22 cellular contexts compared by ENCODE assay signal in genomic region chr4:124151031-124151430, GRCh38.
A peak's percentile ranks its signal among the peaks of the same experiment; 100 is the strongest.
DNase-seq lines count a peak whose midpoint lies in the region; ATAC-seq, FAIRE-seq and TF ChIP-seq lines count a peak whose summit lies in the region.
"Had no signal": no experiment of that assay in that cellular context is flagged by ENCODE, and none has a peak within 500 bp of the region (broad histone marks: within the 10 kb centered on the region; RNA-seq: fewer than 3 reads in every experiment).

No MANE protein-coding gene starts in this region.

- peak overlapping the region; percentile 50; the same call in 1 of the 2 replicates for H2AFZ ChIP-seq in SK-N-SH (ENCODE audit: low read depth)
- H2AFZ ChIP-seq in astrocyte (ENCODE audit: low read depth, low read length): no peak overlapping the region

- H3K27ac ChIP-seq in SK-N-SH (ENCODE audit: low read depth in 2 of 2, low read length in 1 of 2) (no peak overlapping the region), astrocyte (ENCODE audit: low read depth, low read length) (no peak overlapping the region), tibial artery (no peak overlapping the region)
- H3K27ac ChIP-seq: 22Rv1; BLaER1 treated with 17β-estradiol and CSF1 and Interleukin-3, amounts not matched to agents 10 nM and 100 nM had no signal

- FAIRE-seq in astrocyte (lab: Jason Lieb, UNC): no peak
- FAIRE-seq in GM19239 (lab: Jason Lieb, UNC): no peak
- FAIRE-seq: D721Med, GM12878, H1 had no signal

- H3K4me3 Mint-ChIP-seq in astrocyte (ENCODE audit: unreplicated experiment): no peak overlapping the region
- H3K4me3 Mint-ChIP-seq in T-cell: no peak overlapping the region
- H3K4me3 Mint-ChIP-seq: CD14-positive monocyte; CD4-positive, alpha-beta T cell; CD8-positive, alpha-beta memory T cell had no signal

- H3K27ac Mint-ChIP-seq in astrocyte (ENCODE audit: unreplicated experiment) (no peak overlapping the region), T-cell (no peak overlapping the region)
- H3K27ac Mint-ChIP-seq: CD14-positive monocyte; CD4-positive, alpha-beta T cell; CD8-positive, alpha-beta memory T cell had no signal

- H3K9me2 ChIP-seq in SK-N-SH: no peaks in the 10 kb centered on the region

- DNase-seq in SK-N-SH (no peak), astrocyte (ENCODE audit: low read depth) (peak; percentile 8), fibroblast of mammary gland (ENCODE audit: low read depth) (peak; percentile 2), tibial artery (no peak), DMS53 treated with DMSO at 0.1 percent for 48 hours (lab: John Stamatoyannopoulos, UW; ENCODE audit: unreplicated experiment) (no peak), T-cell (no peak), GM19239 (ENCODE audit: insufficient read length, low spot score) (no peak)
- DNase-seq: AML-193; BE2C; CD4-positive, alpha-beta T cell; CD8-positive, alpha-beta memory T cell; DMS 273 treated with DMSO at 0.1 percent for 48 hours; DND-41; H7; HCEC 1CT had no signal

- H3K9me3 Mint-ChIP-seq in astrocyte (ENCODE audit: unreplicated experiment): peaks cover 2% of the 10 kb centered on the region
- no peaks in the 10 kb centered on the region for H3K9me3 Mint-ChIP-seq in T-cell

- H3K27me3 Mint-ChIP-seq in astrocyte (ENCODE audit: low read depth, unreplicated experiment): no peaks in the 10 kb centered on the region
- no peaks in the 10 kb centered on the region for H3K27me3 Mint-ChIP-seq in T-cell
- H3K27me3 Mint-ChIP-seq: CD4-positive, alpha-beta T cell; CD8-positive, alpha-beta memory T cell had no signal

- TF ChIP-seq EP300 in SK-N-SH (IDR thresholded peaks at IDR 0.05; ENCODE audit: borderline replicate concordance in 1 of 2, low read depth in 1 of 2, low read length in 1 of 2): no peak

- no peak overlapping the region for H3K4me2 ChIP-seq in SK-N-SH
- H3K4me2 ChIP-seq in astrocyte (ENCODE audit: low read length): no peak overlapping the region
- H3K4me2 ChIP-seq: BLaER1 treated with 17β-estradiol and CSF1 and Interleukin-3, amounts not matched to agents 10 nM and 100 nM had no signal

- H4K20me1 ChIP-seq in SK-N-SH (ENCODE audit: insufficient read depth) (no peaks in the 10 kb centered on the region), astrocyte (ENCODE audit: insufficient read depth, low read length) (no peaks in the 10 kb centered on the region)
- H4K20me1 ChIP-seq: BLaER1 treated with 17β-estradiol and CSF1 and Interleukin-3, amounts not matched to agents 10 nM and 100 nM had no signal

- H3K4me1 ChIP-seq in SK-N-SH (ENCODE audit: control insufficient read depth in 1 of 2, insufficient read depth in 2 of 2, low read depth in 1 of 2, low read length in 1 of 2) (no peaks in the 10 kb centered on the region; a peak in 2 of 4 replicates), astrocyte (ENCODE audit: insufficient read depth, low read length) (no peaks in the 10 kb centered on the region), tibial artery (peaks cover 0 to 15% (median 3%) of the 10 kb centered on the region in 4 donors)
- H3K4me1 ChIP-seq: BE2C; BLaER1 treated with 17β-estradiol and CSF1 and Interleukin-3, amounts not matched to agents 10 nM and 100 nM had no signal

- TF ChIP-seq CTCF in SK-N-SH (IDR thresholded peaks at IDR 0.05): no peak
- no peak for TF ChIP-seq CTCF in astrocyte (IDR thresholded peaks at IDR 0.05; ENCODE audit: insufficient read depth, low read depth, low read length)
- no peak for TF ChIP-seq CTCF in fibroblast of mammary gland (conservative IDR thresholded peaks at IDR 0.05; ENCODE audit: control insufficient read depth, insufficient read depth, low read depth, low read length)
- no peak for TF ChIP-seq CTCF in tibial artery (IDR thresholded peaks at IDR 0.05)

- H3F3A ChIP-seq in SK-N-SH (replicated peaks; ENCODE audit: insufficient read depth): no peaks in the 10 kb centered on the region

- no peak overlapping the region for H3K9ac ChIP-seq in SK-N-SH
- H3K9ac ChIP-seq in astrocyte (ENCODE audit: low read length): no peak overlapping the region
- H3K9ac ChIP-seq: BLaER1 treated with 17β-estradiol and CSF1 and Interleukin-3, amounts not matched to agents 10 nM and 100 nM had no signal

- H3K79me2 ChIP-seq in SK-N-SH (ENCODE audit: insufficient read depth) (no peaks in the 10 kb centered on the region), astrocyte (ENCODE audit: insufficient read depth, low read length) (no peaks in the 10 kb centered on the region)

- H3K36me3 ChIP-seq in SK-N-SH (replicated peaks in 1 of 2; ENCODE audit: control insufficient read depth in 1 of 2, insufficient read depth in 2 of 2, low read length in 1 of 2): no peaks in the 10 kb centered on the region
- H3K36me3 ChIP-seq in astrocyte (ENCODE audit: insufficient read depth, low read length): no peaks in the 10 kb centered on the region
- no peaks in the 10 kb centered on the region for H3K36me3 ChIP-seq in tibial artery
- H3K36me3 ChIP-seq: BE2C; BLaER1 treated with 17β-estradiol and CSF1 and Interleukin-3, amounts not matched to agents 10 nM and 100 nM had no signal

- H3K27me3 ChIP-seq in SK-N-SH (ENCODE audit: insufficient read depth): no peaks in the 10 kb centered on the region
- H3K27me3 ChIP-seq in astrocyte (ENCODE audit: insufficient read depth, low read length): no peaks in the 10 kb centered on the region
- H3K27me3 ChIP-seq in tibial artery: no peaks in the 10 kb centered on the region
- H3K27me3 ChIP-seq: BE2C; BLaER1 treated with 17β-estradiol and CSF1 and Interleukin-3, amounts not matched to agents 10 nM and 100 nM had no signal

- CTCF ChIA-PET in SK-N-SH (lab: Yijun Ruan, JAX): no interaction called here
- CTCF ChIA-PET in T-cell (lab: Charles Lee): no interaction called here

- no peaks in the 10 kb centered on the region for H3K9me3 ChIP-seq in SK-N-SH
- no peaks in the 10 kb centered on the region for H3K9me3 ChIP-seq in astrocyte (ENCODE audit: insufficient read depth, low read depth, low read length)
- H3K9me3 ChIP-seq in tibial artery: no peaks in the 10 kb centered on the region
- H3K9me3 ChIP-seq: BE2C; BLaER1 treated with 17β-estradiol and CSF1 and Interleukin-3, amounts not matched to agents 10 nM and 100 nM had no signal

- intact Hi-C loops in tibial artery (cut with DNase I; ENCODE audit: low total_unique reads): no loop called here

- H3K4me3 ChIP-seq in SK-N-SH (ENCODE audit: low read depth in 2 of 2, low read length in 1 of 2) (no peak overlapping the region), astrocyte (ENCODE audit: insufficient read depth, low read depth, low read length) (no peak overlapping the region), fibroblast of mammary gland (ENCODE audit: control insufficient read depth, low read depth, low read length) (no peak overlapping the region), tibial artery (no peak overlapping the region)
- H3K4me3 ChIP-seq: BLaER1 treated with 17β-estradiol and CSF1 and Interleukin-3, amounts not matched to agents 10 nM and 100 nM; GM12878 had no signal

- WGBS in SK-N-SH (ENCODE audit: low lambda C conversion rate): 67% methylated on average over 2 of the region's 2 CpGs

- no peak for TF ChIP-seq RAD21 in SK-N-SH (IDR thresholded peaks at IDR 0.05; ENCODE audit: low read length)

- H3K4me1 Mint-ChIP-seq in astrocyte (ENCODE audit: low read depth, unreplicated experiment) (peaks cover 4% of the 10 kb centered on the region), T-cell (no peaks in the 10 kb centered on the region)
- H3K4me1 Mint-ChIP-seq: CD14-positive monocyte; CD8-positive, alpha-beta memory T cell had no signal

- H3K36me3 Mint-ChIP-seq in astrocyte (ENCODE audit: low read depth, unreplicated experiment) (no peaks in the 10 kb centered on the region), T-cell (no peaks in the 10 kb centered on the region)
- H3K36me3 Mint-ChIP-seq: CD14-positive monocyte; CD8-positive, alpha-beta memory T cell had no signal

- POLR2A ChIA-PET in SK-N-SH (lab: Yijun Ruan, JAX) (no interaction called here), T-cell (lab: Charles Lee) (no interaction called here)

- no peak for ATAC-seq in SK-N-SH treated with all-trans-retinoic acid at 6 μM for 48 hours
- no peak for ATAC-seq in T-cell (replicated peaks in 1 of 4)
- ATAC-seq: GM12878 had no signal

TF ChIP-seq in SK-N-SH, 30 proteins besides CTCF, POLR2A, EP300 and RAD21 (continues in another document):
- TF ChIP-seq MAX (IDR thresholded peaks at IDR 0.05; ENCODE audit: low read depth) (no peak), GABPA (IDR thresholded peaks at IDR 0.05; ENCODE audit: low read depth) (no peak), SIN3A (IDR thresholded peaks at IDR 0.05; ENCODE audit: borderline replicate concordance, low read depth, low read length) (no peak), PBX3 (IDR thresholded peaks at IDR 0.05) (no peak), TEAD4 (IDR thresholded peaks at IDR 0.05; ENCODE audit: borderline replicate concordance, insufficient read depth) (no peak)

TF ChIP-seq in SK-N-SH treated with all-trans-retinoic acid at 6 μM for 48 hours, 23 proteins besides CTCF, POLR2A, EP300 and RAD21 (continues in another document):
- TF ChIP-seq RARB (CRISPR knock-in tag; IDR thresholded peaks at IDR 0.05) (no peak), ZNF70 (CRISPR knock-in tag; IDR thresholded peaks at IDR 0.05) (no peak), TSHZ2 (CRISPR knock-in tag; IDR thresholded peaks at IDR 0.05) (no peak)

Comparison
In these comparisons a context has a peak if more than half of its experiments do, and no peak if none do; other contexts are left out.
1. DNase-seq: peak in astrocyte (single experiment) and fibroblast of mammary gland (single experiment); none in SK-N-SH (single experiment), tibial artery (0 of 2), DMS53 treated with DMSO at 0.1 percent for 48 hours (single experiment), T-cell (0 of 34) and GM19239 (single experiment).